1 cellular context compared by ENCODE assay signal in the genomic region with DNA sequence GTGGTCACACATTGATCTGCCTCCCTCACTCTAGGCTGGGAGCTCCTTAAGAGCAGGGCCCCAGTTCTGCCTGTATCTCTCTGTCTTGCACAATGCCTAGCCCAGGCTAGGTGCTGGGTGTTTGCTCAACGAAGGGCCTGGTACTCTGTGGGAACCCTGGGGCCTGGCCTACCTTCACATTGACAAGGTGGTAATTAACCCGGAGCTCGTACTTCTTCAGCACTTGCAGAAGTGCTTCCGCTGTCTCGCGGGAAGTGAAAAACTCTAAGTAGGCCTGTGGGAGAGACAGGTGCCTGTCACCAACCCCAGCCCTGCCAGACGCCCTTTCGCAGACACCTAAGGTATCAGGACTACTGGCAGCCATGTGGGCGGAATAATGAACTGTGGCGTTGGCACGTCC.
TF ChIP-seq lines count a peak whose summit lies in the region.

No MANE protein-coding gene starts in this region.

TF ChIP-seq in WTC11, 78 proteins besides CTCF, POLR2A, EP300 and RAD21 (continued from another document):
- TF ChIP-seq, protein P1, sequence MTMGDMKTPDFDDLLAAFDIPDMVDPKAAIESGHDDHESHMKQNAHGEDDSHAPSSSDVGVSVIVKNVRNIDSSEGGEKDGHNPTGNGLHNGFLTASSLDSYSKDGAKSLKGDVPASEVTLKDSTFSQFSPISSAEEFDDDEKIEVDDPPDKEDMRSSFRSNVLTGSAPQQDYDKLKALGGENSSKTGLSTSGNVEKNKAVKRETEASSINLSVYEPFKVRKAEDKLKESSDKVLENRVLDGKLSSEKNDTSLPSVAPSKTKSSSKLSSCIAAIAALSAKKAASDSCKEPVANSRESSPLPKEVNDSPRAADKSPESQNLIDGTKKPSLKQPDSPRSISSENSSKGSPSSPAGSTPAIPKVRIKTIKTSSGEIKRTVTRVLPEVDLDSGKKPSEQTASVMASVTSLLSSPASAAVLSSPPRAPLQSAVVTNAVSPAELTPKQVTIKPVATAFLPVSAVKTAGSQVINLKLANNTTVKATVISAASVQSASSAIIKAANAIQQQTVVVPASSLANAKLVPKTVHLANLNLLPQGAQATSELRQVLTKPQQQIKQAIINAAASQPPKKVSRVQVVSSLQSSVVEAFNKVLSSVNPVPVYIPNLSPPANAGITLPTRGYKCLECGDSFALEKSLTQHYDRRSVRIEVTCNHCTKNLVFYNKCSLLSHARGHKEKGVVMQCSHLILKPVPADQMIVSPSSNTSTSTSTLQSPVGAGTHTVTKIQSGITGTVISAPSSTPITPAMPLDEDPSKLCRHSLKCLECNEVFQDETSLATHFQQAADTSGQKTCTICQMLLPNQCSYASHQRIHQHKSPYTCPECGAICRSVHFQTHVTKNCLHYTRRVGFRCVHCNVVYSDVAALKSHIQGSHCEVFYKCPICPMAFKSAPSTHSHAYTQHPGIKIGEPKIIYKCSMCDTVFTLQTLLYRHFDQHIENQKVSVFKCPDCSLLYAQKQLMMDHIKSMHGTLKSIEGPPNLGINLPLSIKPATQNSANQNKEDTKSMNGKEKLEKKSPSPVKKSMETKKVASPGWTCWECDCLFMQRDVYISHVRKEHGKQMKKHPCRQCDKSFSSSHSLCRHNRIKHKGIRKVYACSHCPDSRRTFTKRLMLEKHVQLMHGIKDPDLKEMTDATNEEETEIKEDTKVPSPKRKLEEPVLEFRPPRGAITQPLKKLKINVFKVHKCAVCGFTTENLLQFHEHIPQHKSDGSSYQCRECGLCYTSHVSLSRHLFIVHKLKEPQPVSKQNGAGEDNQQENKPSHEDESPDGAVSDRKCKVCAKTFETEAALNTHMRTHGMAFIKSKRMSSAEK (CRISPR knock-in tag; IDR thresholded peaks at IDR 0.05; ENCODE audit: borderline replicate concordance), result no peak
- no peak for TF ChIP-seq ZNF281 (CRISPR knock-in tag; IDR thresholded peaks at IDR 0.05)
TF ChIP-seq in WTC11: peak in this region for 0.
